ENCODE assay signal across 12 cellular contexts in the genomic region with DNA sequence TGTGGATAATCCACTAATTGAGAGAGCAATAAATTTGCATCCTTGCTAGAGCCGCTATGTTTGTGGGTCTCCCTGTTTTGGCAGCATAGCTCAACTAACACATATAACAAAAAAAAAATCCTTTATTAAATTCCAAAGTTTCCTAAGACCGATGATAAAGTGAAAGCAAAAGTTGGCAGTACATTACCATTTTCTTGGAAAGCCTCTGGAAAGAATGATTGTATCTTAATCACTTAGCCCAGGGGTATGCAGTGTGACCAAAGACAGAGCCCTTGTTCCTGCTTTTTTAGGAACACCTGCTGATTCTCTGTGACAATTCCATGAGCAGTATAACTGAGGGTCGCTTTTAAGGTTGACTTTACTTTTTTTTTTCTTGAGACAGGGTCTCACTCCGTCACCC. TPM values are rescaled to one million over a fixed set of nuclear protein-coding genes. Genes with fewer than 3 reads are reported as not detected.
DNase-seq lines count a peak whose midpoint lies in the region; ATAC-seq, FAIRE-seq and TF ChIP-seq lines count a peak whose summit lies in the region.
"Had no signal": no experiment of that assay in that cellular context is flagged by ENCODE, and none has a peak within 500 bp of the region (broad histone marks: within the 10 kb centered on the region; RNA-seq: fewer than 3 reads in every experiment).

No MANE protein-coding gene starts in this region.

- H3K27ac Mint-ChIP-seq in activated naive CD8-positive, alpha-beta T cell treated with anti-CD3 and anti-CD28 coated beads, Interleukin-2, amount 10 ng/mL, durations not matched to agents 7 days and 5 days, result peak overlapping the region; percentile 92

- H3K4me3 ChIP-seq in liver (ENCODE audit: low read depth in 1 of 3, low read length in 3 of 3), result peak overlapping the region; percentile 13 to 58 (median 37)
- no peak overlapping the region for H3K4me3 ChIP-seq in HepG2 (replicated peaks in 1 of 3; ENCODE audit: insufficient read depth in 1 of 3, low read depth in 2 of 3, low read length in 3 of 3)
- H3K4me3 ChIP-seq in kidney (ENCODE audit: low read length in 2 of 2), result peak overlapping the region; percentile 48 to 49

- H3K36me3 ChIP-seq in liver (ENCODE audit: control insufficient read depth in 4 of 4, insufficient read depth in 3 of 4, low read depth in 1 of 4, low read length in 3 of 4), result no peaks in the 10 kb centered on the region
- no peaks in the 10 kb centered on the region for H3K36me3 ChIP-seq in HepG2 (replicated peaks in 1 of 2; ENCODE audit: control insufficient read depth in 1 of 2, insufficient read depth in 2 of 2, low read length in 2 of 2)
- no peaks in the 10 kb centered on the region for H3K36me3 ChIP-seq in kidney (ENCODE audit: control insufficient read depth in 1 of 2, insufficient read depth in 2 of 2, low read length in 2 of 2)

- 65% methylated on average over 4 of the region's 4 CpGs for WGBS in liver
- WGBS in HepG2 (ENCODE audit: low lambda C conversion rate), result 30% methylated on average over 4 of the region's 4 CpGs

- H3K9me3 ChIP-seq in liver (ENCODE audit: control insufficient read depth in 4 of 4, low read length in 3 of 4), result no peaks in the 10 kb centered on the region
- peaks cover 12% of the 10 kb centered on the region; the same call in 1 of the 2 replicates for H3K9me3 ChIP-seq in HepG2 (ENCODE audit: low read length)
- no peaks in the 10 kb centered on the region for H3K9me3 ChIP-seq in kidney (ENCODE audit: control insufficient read depth in 1 of 2, low read length in 2 of 2)

- TF ChIP-seq EP300 in HepG2 (IDR thresholded peaks at IDR 0.05; ENCODE audit: low read depth in 2 of 2, low read length in 2 of 2), result no peak
- TF ChIP-seq EP300 in HepG2 (CRISPR knock-in tag; IDR thresholded peaks at IDR 0.05; ENCODE audit: borderline replicate concordance), result no peak

- FAIRE-seq in HepG2 (lab: Jason Lieb, UNC), result no peak
- FAIRE-seq in kidney (lab: Jason Lieb, UNC), result no peak

- H3K27me3 Mint-ChIP-seq in activated naive CD8-positive, alpha-beta T cell treated with anti-CD3 and anti-CD28 coated beads, Interleukin-2, amount 10 ng/mL, durations not matched to agents 7 days and 5 days, result no peaks in the 10 kb centered on the region

- H3K27ac ChIP-seq in liver (ENCODE audit: low read depth in 1 of 2, low read length in 2 of 2), result no peak overlapping the region
- H3K27ac ChIP-seq in HepG2 (ENCODE audit: extremely low read length, insufficient read depth, low read length), result no peak overlapping the region
- H3K27ac ChIP-seq in kidney (ENCODE audit: low read depth in 2 of 2, low read length in 2 of 2), result no peak overlapping the region

- no peak for TF ChIP-seq POLR2A in HepG2 (IDR thresholded peaks at IDR 0.05; ENCODE audit: insufficient read depth in 1 of 2, low read depth in 2 of 2, low read length in 2 of 2)

- intact Hi-C loops in HepG2 (cut with micrococcal nuclease; ENCODE audit: unreplicated experiment) (no loop called here), kidney (cut with DNase I) (no loop called here)

- H3K79me2 ChIP-seq in HepG2 (ENCODE audit: insufficient read depth, low read length), result no peaks in the 10 kb centered on the region

- in situ Hi-C loops in HepG2 (cut with HindIII; ENCODE audit: extremely low pct_ligation_motif_present, low pct_unique_long_range_greater_than_20kb), result no loop called here

- POLR2A ChIA-PET in HepG2 (lab: Yijun Ruan, JAX), result no interaction called here
- POLR2A ChIA-PET in activated naive CD8-positive, alpha-beta T cell treated with anti-CD3 and anti-CD28 coated beads, Interleukin-2, amount 10 ng/mL, durations not matched to agents 7 days and 5 days (lab: Charles Lee), result interaction anchor here (0.7 to 2.2 kb wide), 4 partner anchors 13 to 234 kb away, joined by 3 to 8 read pairs (median 4); no protein-coding TSS in a partner anchor

- H2AFZ ChIP-seq in HepG2 (ENCODE audit: low read length), result no peak overlapping the region

- ATAC-seq in HepG2, result no peak
- ATAC-seq in activated naive CD8-positive, alpha-beta T cell treated with anti-CD3 and anti-CD28 coated beads, Interleukin-2, amount 10 ng/mL, durations not matched to agents 7 days and 5 days (ENCODE audit: low read depth), result no peak
- ATAC-seq in GM21515 (IDR thresholded peaks at IDR 0.05; ENCODE audit: unreplicated experiment), result no peak
- ATAC-seq in HG02938 (IDR thresholded peaks at IDR 0.05; ENCODE audit: unreplicated experiment), result no peak

- BruUV-seq in HepG2 (replicated peaks; lab: Mats Ljungman, UMichigan), result no TSS peak

- H3K27me3 ChIP-seq in liver (ENCODE audit: control insufficient read depth in 4 of 4, insufficient read depth in 4 of 4, low read length in 3 of 4) (no peaks in the 10 kb centered on the region), HepG2 (ENCODE audit: control insufficient read depth in 1 of 2, insufficient read depth in 2 of 2, low read length in 2 of 2) (no peaks in the 10 kb centered on the region)

- peaks cover 57% of the 10 kb centered on the region for H3K4me1 Mint-ChIP-seq in activated naive CD8-positive, alpha-beta T cell treated with anti-CD3 and anti-CD28 coated beads, Interleukin-2, amount 10 ng/mL, durations not matched to agents 7 days and 5 days

- TF ChIP-seq CTCF in liver (IDR thresholded peaks at IDR 0.05; ENCODE audit: low read depth, low read length, missing input control) (no peak), HepG2 (CRISPR knock-in tag; IDR thresholded peaks at IDR 0.05) (no peak), kidney (IDR thresholded peaks at IDR 0.05; ENCODE audit: borderline replicate concordance, extremely low read depth, insufficient read depth) (no peak)

- no peak overlapping the region for H3K4me3 Mint-ChIP-seq in activated naive CD8-positive, alpha-beta T cell treated with anti-CD3 and anti-CD28 coated beads, Interleukin-2, amount 10 ng/mL, durations not matched to agents 7 days and 5 days

- DNase-seq in HepG2 (ENCODE audit: low spot score), result no peak
- DNase-seq in activated naive CD8-positive, alpha-beta T cell treated with anti-CD3 and anti-CD28 coated beads, Interleukin-2, amount 10 ng/mL, durations not matched to agents 7 days and 5 days, result no peak
- DNase-seq in kidney, result no peak
- DNase-seq in dermis blood vessel endothelial cell, result no peak
- no peak for DNase-seq in stimulated activated CD4-positive, alpha-beta T cell treated with anti-CD3 and anti-CD28 coated beads, Interleukin-2, amount 100 ng/mL, for 24 hours
- DNase-seq: activated CD8-positive, alpha-beta memory T cell treated with anti-CD3 and anti-CD28 coated beads, Interleukin-2, amount 50 U/mL, for 4 hours; COR-L47; effector CD8-positive, alpha-beta T cell had no signal

- H3K4me1 ChIP-seq in liver (ENCODE audit: control insufficient read depth in 4 of 4, insufficient read depth in 4 of 4, low read length in 3 of 4) (peaks cover 0 to 6% (median 0%) of the 10 kb centered on the region in 4 donors), HepG2 (ENCODE audit: insufficient read depth, low read length) (no peaks in the 10 kb centered on the region), kidney (ENCODE audit: control insufficient read depth in 1 of 2, insufficient read depth in 1 of 2, low read depth in 1 of 2, low read length in 2 of 2) (peaks cover 0 to 2% of the 10 kb centered on the region in 2 donors)

- TF ChIP-seq RAD21 in liver (IDR thresholded peaks at IDR 0.05), result no peak
- no peak for TF ChIP-seq RAD21 in HepG2 (CRISPR knock-in tag; IDR thresholded peaks at IDR 0.05)

- no peak overlapping the region for H3K4me2 ChIP-seq in HepG2 (ENCODE audit: low read depth, low read length)

- H3K9ac ChIP-seq in liver (ENCODE audit: low read depth in 1 of 2, low read length in 2 of 2) (no peak overlapping the region), HepG2 (ENCODE audit: insufficient read depth, low read depth, low read length) (no peak overlapping the region), kidney (ENCODE audit: low read length in 2 of 2) (no peak overlapping the region)

- CTCF ChIA-PET in HepG2 (lab: Yijun Ruan, JAX; ENCODE audit: low intra/inter-chr PET ratio, low total read pairs), result no interaction called here

- H3K9me3 Mint-ChIP-seq in activated naive CD8-positive, alpha-beta T cell treated with anti-CD3 and anti-CD28 coated beads, Interleukin-2, amount 10 ng/mL, durations not matched to agents 7 days and 5 days, result peaks cover 12% of the 10 kb centered on the region

- H3K36me3 Mint-ChIP-seq in activated naive CD8-positive, alpha-beta T cell treated with anti-CD3 and anti-CD28 coated beads, Interleukin-2, amount 10 ng/mL, durations not matched to agents 7 days and 5 days, result peaks cover 10% of the 10 kb centered on the region

- H4K20me1 ChIP-seq in HepG2 (ENCODE audit: insufficient read depth, low read length), result no peaks in the 10 kb centered on the region

TF ChIP-seq in liver, 16 proteins besides CTCF, POLR2A, EP300 and RAD21 (continues in another document):
- TF ChIP-seq HNF4G (IDR thresholded peaks at IDR 0.05), result no peak

RNA-seq across cellular contexts. Expression of a gene that starts 5.4 kb away (rescaled TPM):
- total RNA-seq in liver (1 to 10 TPM; 1.5 to 5.4 TPM), HepG2 (2016; rRNA removed; fragmentation: Illumina TruSeq; extraction: Trizol) (not detected in 2 replicates), kidney (53.7 TPM), dermis blood vessel endothelial cell (0.51 and 2.2 TPM in 2 replicates)
- polyA plus RNA-seq in liver (1 to 10 TPM; 1.0 to 3.4 TPM), HepG2 (2011; rRNA removed) (not detected in 2 replicates), kidney (ENCODE audit: insufficient read depth, low read depth, low replicate concordance) (0.34 TPM)
- total RNA-seq in HepG2 (2016; cell fraction: cytosol; rRNA removed; fragmentation: Illumina TruSeq; extraction: Trizol; ENCODE audit: low read depth), result not detected in 2 replicates
- not detected in 2 replicates for total RNA-seq in HepG2 (2016; cell fraction: insoluble cytoplasmic fraction; rRNA removed; fragmentation: Illumina TruSeq; extraction: Trizol)
- total RNA-seq in HepG2 (2016; cell fraction: membrane; rRNA removed; fragmentation: Illumina TruSeq; extraction: Trizol), result not detected in 2 replicates
- total RNA-seq in HepG2 (2016; cell fraction: nucleus; rRNA removed; fragmentation: Illumina TruSeq; extraction: Trizol), result not detected in 2 replicates
- not detected in 2 replicates for polyA plus RNA-seq in HepG2 (2011; cell fraction: cytosol; rRNA removed)
- not detected in 2 replicates for polyA plus RNA-seq in HepG2 (2011; cell fraction: nucleus; rRNA removed)
- polyA plus RNA-seq in HepG2 (2012), result not detected in 2 replicates
- not detected in 2 replicates for polyA plus RNA-seq in HepG2 (2016; cell fraction: cytosol; fragmentation: Illumina TruSeq; extraction: Trizol; ENCODE audit: low read depth)
- not detected in 2 replicates for polyA plus RNA-seq in HepG2 (2016; cell fraction: insoluble cytoplasmic fraction; fragmentation: Illumina TruSeq; extraction: Trizol; ENCODE audit: low read depth)
- not detected in 2 replicates for polyA plus RNA-seq in HepG2 (2016; cell fraction: membrane; fragmentation: Illumina TruSeq; extraction: Trizol; ENCODE audit: low read depth)
- polyA plus RNA-seq in HepG2 (2016; cell fraction: nucleus; fragmentation: Illumina TruSeq; extraction: Trizol; ENCODE audit: insufficient read depth, low read depth), result not detected in 2 replicates
- 3.3 TPM in 1 of 2 replicates, not detected in the other for polyA minus RNA-seq in HepG2 (2011; rRNA and poly(A)+ RNA removed; ENCODE audit: low replicate concordance)
- not detected in 2 replicates for polyA minus RNA-seq in HepG2 (2011; cell fraction: cytosol; rRNA and poly(A)+ RNA removed)
- polyA minus RNA-seq in HepG2 (2011; cell fraction: nucleus; rRNA and poly(A)+ RNA removed), result not detected in 2 replicates
- 100 to 1,000 TPM; 738 to 891 TPM for total RNA-seq in activated naive CD8-positive, alpha-beta T cell treated with anti-CD3 and anti-CD28 coated beads, Interleukin-2, amount 10 ng/mL, durations not matched to agents 7 days and 5 days
- total RNA-seq: NCI-H460 had no signal

Comparison
In these comparisons a context has a peak if more than half of its experiments do, and no peak if none do; other contexts are left out.
1. H3K4me3 ChIP-seq: peak in liver (3 of 3) and kidney (2 of 2); none in HepG2 (0 of 3).
2. RNA of a gene that starts 5.4 kb away (total RNA-seq): 738 to 891 TPM in activated naive CD8-positive, alpha-beta T cell treated with anti-CD3 and anti-CD28 coated beads, Interleukin-2, amount 10 ng/mL, durations not matched to agents 7 days and 5 days; 53.7 TPM in kidney (single experiment), 1.5 to 5.4 TPM in liver, 0.51 to 2.2 TPM in dermis blood vessel endothelial cell and not detected in HepG2; every median in the first group is over 10 times any median in the second.